Comparison of ENCODE assay signal across 8 cellular contexts in genomic region chr6:18264338-18265098, GRCh38. TPM values are rescaled to one million over a fixed set of nuclear protein-coding genes. Genes with fewer than 3 reads are reported as not detected.
DNase-seq lines count a peak whose midpoint lies in the region; FAIRE-seq and TF ChIP-seq lines count a peak whose summit lies in the region.

TSS of gene DEK (minus strand) at chr6:18264530. CDS start at chr6:18263987, 543 bp downstream.

- H3K9me3 ChIP-seq in endocrine pancreas (ENCODE audit: control insufficient read depth, low read length): no peaks in the 10 kb centered on the region

- H3K27me3 ChIP-seq in endocrine pancreas (ENCODE audit: control insufficient read depth, insufficient read depth, low read length) (no peaks in the 10 kb centered on the region), mesendoderm (ENCODE audit: insufficient read depth, low read length, poor library complexity) (no peaks in the 10 kb centered on the region)

- H3K36me3 ChIP-seq in endocrine pancreas (ENCODE audit: control insufficient read depth, insufficient read depth, low read length) (no peaks in the 10 kb centered on the region), mesendoderm (ENCODE audit: control insufficient read depth, insufficient read depth, low read length) (no peaks in the 10 kb centered on the region)

- peak within 1 kb of the TSS; percentile 100 for H3K18ac ChIP-seq in mesendoderm (ENCODE audit: low read length)

- H3K4ac ChIP-seq in mesendoderm (ENCODE audit: low read depth, low read length): peak within 1 kb of the TSS; percentile 100

- no peak within 1 kb of the TSS for H2BK5ac ChIP-seq in mesendoderm (ENCODE audit: low read length)

- peak within 1 kb of the TSS; percentile 85 for H3K23ac ChIP-seq in mesendoderm (ENCODE audit: low read length)

- no peak within 1 kb of the TSS for H2BK15ac ChIP-seq in mesendoderm (replicated peaks; ENCODE audit: low read depth)

- peak within 1 kb of the TSS; percentile 75 for H2BK120ac ChIP-seq in mesendoderm (ENCODE audit: low read depth, low read length)

- H3K79me2 ChIP-seq in mesendoderm (ENCODE audit: control insufficient read depth, insufficient read depth, low read length): peaks cover 45% of the 10 kb centered on the region

- DNase-seq in COLO668 (lab: John Stamatoyannopoulos, UW; ENCODE audit: unreplicated experiment) (peak; percentile 88), GM20000 (ENCODE audit: low spot score) (peak; percentile 89), HTR-8/SVneo (ENCODE audit: insufficient read length, low spot score) (peak; percentile 84), NOMO-1 treated with DMSO at 0.1 percent for 48 hours (lab: John Stamatoyannopoulos, UW; ENCODE audit: unreplicated experiment) (peak; percentile 85), mesendoderm (peak; percentile 91)
- DNase-seq in activated CD8-positive, alpha-beta memory T cell treated with anti-CD3 and anti-CD28 coated beads for 48 hours (ENCODE audit: low read depth in 2 of 3, low spot score in 2 of 3): peak; percentile 72 to 76 (median 72)
- DNase-seq in stimulated activated CD8-positive, alpha-beta memory T cell treated with anti-CD3 and anti-CD28 coated beads, Interleukin-12 subunit alpha, Interleukin-12 subunit beta, amount 100 ng/mL, for 4 hours (ENCODE audit: low read depth): peak; percentile 78

- H3K56ac ChIP-seq in mesendoderm (ENCODE audit: low read length): peak within 1 kb of the TSS; percentile 95

- H3K4me1 ChIP-seq in endocrine pancreas (ENCODE audit: control insufficient read depth, insufficient read depth, low read length) (peaks cover 19% of the 10 kb centered on the region), mesendoderm (ENCODE audit: control insufficient read depth, low read depth, low read length) (peaks cover 5% of the 10 kb centered on the region)

- no CpG with 5 or more reads among the region's 102 CpGs for WGBS in mesendoderm (ENCODE audit: extremely low coverage, insufficient coverage, low lambda C conversion rate)

- no peaks in the 10 kb centered on the region for H3K79me1 ChIP-seq in mesendoderm (ENCODE audit: low read length)

- H3K4me3 ChIP-seq in endocrine pancreas (ENCODE audit: control insufficient read depth, insufficient read depth, low read length) (peak within 1 kb of the TSS; percentile 95), mesendoderm (ENCODE audit: low read length) (peak within 1 kb of the TSS; percentile 50)

- no peak for FAIRE-seq in HTR-8/SVneo (lab: Jason Lieb, UNC)

- H3K27ac ChIP-seq in mesendoderm (ENCODE audit: low read depth, low read length): peak within 1 kb of the TSS; percentile 94

- TF ChIP-seq CTCF in GM20000 (IDR thresholded peaks at IDR 0.05; ENCODE audit: extremely low read depth, missing control alignments): peak; percentile 20

- H4K5ac ChIP-seq in mesendoderm (ENCODE audit: low read length): peak within 1 kb of the TSS; percentile 6

- no peak within 1 kb of the TSS for H4K8ac ChIP-seq in mesendoderm (ENCODE audit: low read depth, low read length)

- H2AK5ac ChIP-seq in mesendoderm (ENCODE audit: low read length): peak within 1 kb of the TSS; percentile 40

- peak within 1 kb of the TSS; percentile 63 for H3K4me2 ChIP-seq in mesendoderm (ENCODE audit: low read length)

- H3K9ac ChIP-seq in endocrine pancreas (ENCODE audit: control insufficient read depth, insufficient read depth, low read length): peak within 1 kb of the TSS; percentile 90
- peak within 1 kb of the TSS; percentile 77 for H3K9ac ChIP-seq in mesendoderm (ENCODE audit: low read length)

RNA-seq across cellular contexts. Expression of gene DEK, which starts in this region (rescaled TPM):
- 262 TPM for polyA plus RNA-seq in mesendoderm (2013, experiment 1 of 2)
- 269 TPM for polyA plus RNA-seq in mesendoderm (2013, experiment 2 of 2)

Comparison
In these comparisons a context has a peak if more than half of its experiments do, and no peak if none do; other contexts are left out.
1. Peak in every context shown above with its lines: DNase-seq, H3K4me3 ChIP-seq and H3K27ac ChIP-seq.